In genomic region chr17:38717139-38717745, GRCh38 we compare ENCODE assay signal across 1 cellular context.
TF ChIP-seq lines count a peak whose summit lies in the region.

No MANE protein-coding gene starts in this region.

TF ChIP-seq in GM12878, 131 proteins besides CTCF, POLR2A, EP300 and RAD21:
- TF ChIP-seq ZBED1 (IDR thresholded peaks at IDR 0.05; ENCODE audit: borderline replicate concordance) (no peak), RB1 (IDR thresholded peaks at IDR 0.05; ENCODE audit: borderline replicate concordance) (no peak), ZZZ3 (IDR thresholded peaks at IDR 0.05; ENCODE audit: control insufficient read depth, insufficient read length, low read depth) (no peak), TARDBP (IDR thresholded peaks at IDR 0.05; ENCODE audit: borderline replicate concordance) (no peak), CBFB (IDR thresholded peaks at IDR 0.05; ENCODE audit: low read depth) (no peak)
TF ChIP-seq in GM12878: peak in this region for 0.
